ENCODE assay signal across 11 cellular contexts in genomic region chr9:136688274-136689107, GRCh38. TPM values are rescaled to one million over a fixed set of nuclear protein-coding genes. Genes with fewer than 3 reads are reported as not detected.
A peak's percentile ranks its signal among the peaks of the same experiment; 100 is the strongest.
DNase-seq lines count a peak whose midpoint lies in the region; TF ChIP-seq lines count a peak whose summit lies in the region.
"Had no signal": no experiment of that assay in that cellular context is flagged by ENCODE, and none has a peak within 500 bp of the region (broad histone marks: within the 10 kb centered on the region; RNA-seq: fewer than 3 reads in every experiment).

No MANE protein-coding gene starts in this region.

- peaks cover 63 to 84% (median 77%) of the 10 kb centered on the region in 10 experiments for H3K4me1 ChIP-seq in BLaER1 treated with 17β-estradiol and CSF1 and Interleukin-3, amounts not matched to agents 10 nM and 100 nM
- peaks cover 39 to 57% of the 10 kb centered on the region in 2 donors for H3K4me1 ChIP-seq in mucosa of rectum (ENCODE audit: control insufficient read depth in 2 of 2, insufficient read depth in 2 of 2, low read length in 2 of 2)

- H3K4me2 ChIP-seq in BLaER1 treated with 17β-estradiol and CSF1 and Interleukin-3, amounts not matched to agents 10 nM and 100 nM = peak overlapping the region; percentile 85 to 99 (median 94)

- no peak overlapping the region for H3K27ac Mint-ChIP-seq in activated T-helper 1 cell treated with anti-CD3 and anti-CD28 coated beads, Interleukin-12 subunit alpha, Interleukin-12 subunit beta, Interleukin-2, Interleukin-4 antibody, amounts not matched to agents 30 ng/mL and 10 ng/mL and 1 ng/mL, durations not matched to agents 14 hours and 24 hours and 36 hours

- H3K4me1 Mint-ChIP-seq in activated T-helper 1 cell treated with anti-CD3 and anti-CD28 coated beads, Interleukin-12 subunit alpha, Interleukin-12 subunit beta, Interleukin-2, Interleukin-4 antibody, amounts not matched to agents 30 ng/mL and 10 ng/mL and 1 ng/mL, durations not matched to agents 14 hours and 24 hours and 36 hours (ENCODE audit: low read depth) = no peaks in the 10 kb centered on the region

- intact Hi-C loops in activated T-helper 1 cell treated with anti-CD3 and anti-CD28 coated beads, Interleukin-12 subunit alpha, Interleukin-12 subunit beta, Interleukin-2, Interleukin-4 antibody, amounts not matched to agents 30 ng/mL and 10 ng/mL and 1 ng/mL, durations not matched to agents 14 hours and 24 hours and 36 hours (cut with micrococcal nuclease) = no loop called here

- in situ Hi-C loops in GM13977 (cut with MboI; ENCODE audit: low pct_unique_long_range_greater_than_20kb, low sequenced_read_pairs, unreplicated experiment) = no loop called here
- in situ Hi-C loops in KBM-7 (cut with MboI; ENCODE audit: low pct_unique_long_range_greater_than_20kb, low sequenced_read_pairs) = no loop called here

- H3K27me3 Mint-ChIP-seq in activated T-helper 1 cell treated with anti-CD3 and anti-CD28 coated beads, Interleukin-12 subunit alpha, Interleukin-12 subunit beta, Interleukin-2, Interleukin-4 antibody, amounts not matched to agents 30 ng/mL and 10 ng/mL and 1 ng/mL, durations not matched to agents 14 hours and 24 hours and 36 hours (ENCODE audit: insufficient read depth) = peaks cover 5% of the 10 kb centered on the region

- no peaks in the 10 kb centered on the region for H3K36me3 Mint-ChIP-seq in activated T-helper 1 cell treated with anti-CD3 and anti-CD28 coated beads, Interleukin-12 subunit alpha, Interleukin-12 subunit beta, Interleukin-2, Interleukin-4 antibody, amounts not matched to agents 30 ng/mL and 10 ng/mL and 1 ng/mL, durations not matched to agents 14 hours and 24 hours and 36 hours (ENCODE audit: low read depth)

- TF ChIP-seq CTCF in GM13977 (IDR thresholded peaks at IDR 0.05; ENCODE audit: extremely low read depth, insufficient read depth, missing control alignments) = no peak

- H3K27ac ChIP-seq in BLaER1 treated with 17β-estradiol and CSF1 and Interleukin-3, amounts not matched to agents 10 nM and 100 nM = peak overlapping the region in 10 of 11 experiments; percentile 7 to 78 (median 66); a peak in 17 of 22 replicates
- H3K27ac ChIP-seq in mucosa of rectum (ENCODE audit: low read depth in 2 of 2, low read length in 2 of 2) = peak overlapping the region; percentile 86 to 92

- H3K9ac ChIP-seq in BLaER1 treated with 17β-estradiol and CSF1 and Interleukin-3, amounts not matched to agents 10 nM and 100 nM = peak overlapping the region in 10 of 11 experiments; percentile 49 to 92 (median 62); a peak in 13 of 22 replicates
- H3K9ac ChIP-seq in mucosa of rectum (ENCODE audit: low read depth in 1 of 2, low read length in 2 of 2) = peak overlapping the region in 1 of 2 donors; percentile 56

- no peaks in the 10 kb centered on the region for H3K9me3 ChIP-seq in BLaER1 treated with 17β-estradiol and CSF1 and Interleukin-3, amounts not matched to agents 10 nM and 100 nM (replicated peaks in 1 of 11)
- H3K9me3 ChIP-seq in mucosa of rectum (ENCODE audit: control insufficient read depth in 2 of 2, low read length in 2 of 2) = no peaks in the 10 kb centered on the region

- H3K36me3 ChIP-seq in BLaER1 treated with 17β-estradiol and CSF1 and Interleukin-3, amounts not matched to agents 10 nM and 100 nM = peaks cover 0 to 26% (median 0%) of the 10 kb centered on the region in 11 experiments; a peak in 11 of 22 replicates
- peaks cover 0 to 2% of the 10 kb centered on the region in 2 donors for H3K36me3 ChIP-seq in mucosa of rectum (ENCODE audit: control insufficient read depth in 2 of 2, insufficient read depth in 2 of 2, low read length in 2 of 2)

- H3K4me3 Mint-ChIP-seq in activated T-helper 1 cell treated with anti-CD3 and anti-CD28 coated beads, Interleukin-12 subunit alpha, Interleukin-12 subunit beta, Interleukin-2, Interleukin-4 antibody, amounts not matched to agents 30 ng/mL and 10 ng/mL and 1 ng/mL, durations not matched to agents 14 hours and 24 hours and 36 hours = peak overlapping the region; percentile 70

- peak; percentile 78 for DNase-seq in GM13977 (ENCODE audit: low spot score)
- DNase-seq in activated T-helper 1 cell treated with anti-CD3 and anti-CD28 coated beads, Interleukin-12 subunit alpha, Interleukin-12 subunit beta, Interleukin-2, Interleukin-4 antibody, amounts not matched to agents 30 ng/mL and 10 ng/mL and 1 ng/mL, durations not matched to agents 14 hours and 24 hours and 36 hours (ENCODE audit: low spot score) = no peak
- no peak for DNase-seq in stimulated activated CD4-positive, alpha-beta T cell treated with anti-CD3 and anti-CD28 coated beads, Interleukin-1b, Interleukin-23, amount 100 ng/mL, for 48 hours
- DNase-seq in NCI-H2196 (lab: John Stamatoyannopoulos, UW; ENCODE audit: unreplicated experiment) = no peak
- DNase-seq in KBM-7 = no peak
- no peak for DNase-seq in A172 (ENCODE audit: low spot score)
- DNase-seq: activated CD4-positive, alpha-beta T cell treated with anti-CD3 and anti-CD28 coated beads for 4 hours; hippocampal formation had no signal

- peaks cover 25 to 37% (median 32%) of the 10 kb centered on the region in 11 experiments for H4K20me1 ChIP-seq in BLaER1 treated with 17β-estradiol and CSF1 and Interleukin-3, amounts not matched to agents 10 nM and 100 nM

- H3K27me3 ChIP-seq in BLaER1 treated with 17β-estradiol and CSF1 and Interleukin-3, amounts not matched to agents 10 nM and 100 nM = peaks cover 0 to 7% (median 0%) of the 10 kb centered on the region in 11 experiments; a peak in 1 of 22 replicates
- H3K27me3 ChIP-seq in mucosa of rectum (ENCODE audit: control insufficient read depth in 2 of 2, insufficient read depth in 2 of 2, low read length in 2 of 2) = no peaks in the 10 kb centered on the region

- H3K4me3 ChIP-seq in BLaER1 treated with 17β-estradiol and CSF1 and Interleukin-3, amounts not matched to agents 10 nM and 100 nM = peak overlapping the region in 7 of 10 experiments; percentile 31 to 97 (median 57); a peak in 13 of 20 replicates
- H3K4me3 ChIP-seq in mucosa of rectum (ENCODE audit: low read length in 2 of 2) = no peak overlapping the region

- no peaks in the 10 kb centered on the region for H3K9me3 Mint-ChIP-seq in activated T-helper 1 cell treated with anti-CD3 and anti-CD28 coated beads, Interleukin-12 subunit alpha, Interleukin-12 subunit beta, Interleukin-2, Interleukin-4 antibody, amounts not matched to agents 30 ng/mL and 10 ng/mL and 1 ng/mL, durations not matched to agents 14 hours and 24 hours and 36 hours

RNA-seq across cellular contexts. Expression of gene AGPAT2, which starts 1.2 kb away (rescaled TPM):
- total RNA-seq in activated T-helper 1 cell treated with anti-CD3 and anti-CD28 coated beads, Interleukin-12 subunit alpha, Interleukin-12 subunit beta, Interleukin-2, Interleukin-4 antibody, amounts not matched to agents 30 ng/mL and 10 ng/mL and 1 ng/mL, durations not matched to agents 14 hours and 24 hours and 36 hours = 24.7 and 25.0 TPM in 2 replicates
- 79.4 and 88.8 TPM in 2 replicates for total RNA-seq in A172 (2014; rRNA removed; shearing (Covaris generic))

RNA-seq across cellular contexts. Expression of gene DIPK1B, which starts 23.9 kb away (rescaled TPM):
- 0.47 and 0.88 TPM in 2 replicates for total RNA-seq in activated T-helper 1 cell treated with anti-CD3 and anti-CD28 coated beads, Interleukin-12 subunit alpha, Interleukin-12 subunit beta, Interleukin-2, Interleukin-4 antibody, amounts not matched to agents 30 ng/mL and 10 ng/mL and 1 ng/mL, durations not matched to agents 14 hours and 24 hours and 36 hours
- 16.0 and 16.7 TPM in 2 replicates for total RNA-seq in A172 (2014; rRNA removed; shearing (Covaris generic))

RNA-seq across cellular contexts. Expression of gene EGFL7, which starts 25.8 kb away (rescaled TPM):
- total RNA-seq in activated T-helper 1 cell treated with anti-CD3 and anti-CD28 coated beads, Interleukin-12 subunit alpha, Interleukin-12 subunit beta, Interleukin-2, Interleukin-4 antibody, amounts not matched to agents 30 ng/mL and 10 ng/mL and 1 ng/mL, durations not matched to agents 14 hours and 24 hours and 36 hours = 2.4 and 2.5 TPM in 2 replicates
- 110 and 127 TPM in 2 replicates for total RNA-seq in A172 (2014; rRNA removed; shearing (Covaris generic))

RNA-seq across cellular contexts. Expression of gene LCN10, which starts 54.2 kb away (rescaled TPM):
- total RNA-seq in activated T-helper 1 cell treated with anti-CD3 and anti-CD28 coated beads, Interleukin-12 subunit alpha, Interleukin-12 subunit beta, Interleukin-2, Interleukin-4 antibody, amounts not matched to agents 30 ng/mL and 10 ng/mL and 1 ng/mL, durations not matched to agents 14 hours and 24 hours and 36 hours = 0.39 and 0.59 TPM in 2 replicates
- not detected in 2 replicates for total RNA-seq in A172 (2014; rRNA removed; shearing (Covaris generic))
- total RNA-seq: Daoy had no signal

RNA-seq across cellular contexts. Expression of gene LCN6, which starts 59.8 kb away (rescaled TPM):
- total RNA-seq in activated T-helper 1 cell treated with anti-CD3 and anti-CD28 coated beads, Interleukin-12 subunit alpha, Interleukin-12 subunit beta, Interleukin-2, Interleukin-4 antibody, amounts not matched to agents 30 ng/mL and 10 ng/mL and 1 ng/mL, durations not matched to agents 14 hours and 24 hours and 36 hours = not detected in 2 replicates
- not detected in 2 replicates for total RNA-seq in A172 (2014; rRNA removed; shearing (Covaris generic))
- total RNA-seq: Daoy had no signal

Comparison
In these comparisons a context has a peak if more than half of its experiments do, and no peak if none do; other contexts are left out.
1. H3K4me3 ChIP-seq: peak in BLaER1 treated with 17β-estradiol and CSF1 and Interleukin-3, amounts not matched to agents 10 nM and 100 nM (7 of 10); none in mucosa of rectum (0 of 2).
2. RNA of gene EGFL7, which starts 25.8 kb away (total RNA-seq): 110 to 127 TPM in A172; 2.4 to 2.5 TPM in activated T-helper 1 cell treated with anti-CD3 and anti-CD28 coated beads, Interleukin-12 subunit alpha, Interleukin-12 subunit beta, Interleukin-2, Interleukin-4 antibody, amounts not matched to agents 30 ng/mL and 10 ng/mL and 1 ng/mL, durations not matched to agents 14 hours and 24 hours and 36 hours; every median in the first group is over 10 times any median in the second.